14 cellular contexts compared by ENCODE assay signal in the genomic region with DNA sequence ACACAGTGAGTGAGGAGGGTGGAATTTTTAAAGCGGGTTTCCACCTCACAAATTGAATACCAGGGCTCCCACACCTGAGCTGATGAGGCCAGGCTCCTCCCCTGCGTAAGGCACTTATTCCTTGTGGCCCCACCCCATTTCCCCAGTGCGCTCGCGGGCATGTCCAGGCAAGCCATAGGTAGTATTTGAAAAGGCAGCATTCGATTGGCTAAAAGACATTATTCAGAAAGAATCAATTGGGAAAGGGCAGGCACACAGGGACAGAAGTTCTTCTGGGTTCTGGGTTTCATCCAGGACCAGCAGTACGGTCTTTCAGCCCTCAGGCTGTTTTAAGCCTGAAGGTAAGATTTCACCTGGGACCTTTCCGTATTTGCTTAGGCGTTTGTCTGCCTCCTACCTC.
"Had no signal": no experiment of that assay in that cellular context is flagged by ENCODE, and none has a peak within 500 bp of the region (broad histone marks: within the 10 kb centered on the region; RNA-seq: fewer than 3 reads in every experiment).

No MANE protein-coding gene starts in this region.

- H3K4me3 ChIP-seq: ascending aorta, cardiac muscle cell, heart left ventricle, suprapubic skin had no signal

- DNase-seq: activated CD4-positive, alpha-beta memory T cell treated with anti-CD3 and anti-CD28 coated beads for 36 hours; activated CD8-positive, alpha-beta memory T cell treated with anti-CD3 and anti-CD28 coated beads, Interleukin-2, amount 50 U/mL, for 48 hours; activated naive CD4-positive, alpha-beta T cell treated with Interleukin-2 at 50 U/mL for 16 hours; activated naive CD8-positive, alpha-beta T cell treated with anti-CD3 and anti-CD28 coated beads, Interleukin-2, amount 50 U/mL, for 24 hours; foreskin keratinocyte; heart left ventricle; stimulated activated CD4-positive, alpha-beta T cell treated with anti-CD3 and anti-CD28 coated beads, Interleukin-4, amount 100 ng/mL, for 1 hour; stimulated activated CD8-positive, alpha-beta memory T cell treated with anti-CD3 and anti-CD28 coated beads, Interleukin-4, amount 100 ng/mL, for 48 hours; stimulated activated naive CD8-positive, alpha-beta T cell treated with anti-CD3 and anti-CD28 coated beads, Interleukin-15, Interleukin-2, amounts not matched to agents 100 U/mL and 50 U/mL, for 24 hours had no signal

- H3K9me3 Mint-ChIP-seq: activated CD4-positive, alpha-beta memory T cell treated with anti-CD3 and anti-CD28 coated beads for 36 hours; activated naive CD8-positive, alpha-beta T cell treated with anti-CD3 and anti-CD28 coated beads, Interleukin-2, amount 50 U/mL, for 24 hours; nephron; T-helper 2 cell treated with Interferon-gamma antibody and Interleukin-4, amounts not matched to agents 5 μg/mL and 100 μg/mL, for 36 hours had no signal

- H3K4me3 Mint-ChIP-seq: activated CD4-positive, alpha-beta memory T cell treated with anti-CD3 and anti-CD28 coated beads for 36 hours; activated naive CD8-positive, alpha-beta T cell treated with anti-CD3 and anti-CD28 coated beads, Interleukin-2, amount 50 U/mL, for 24 hours; nephron; T-helper 2 cell treated with Interferon-gamma antibody and Interleukin-4, amounts not matched to agents 5 μg/mL and 100 μg/mL, for 36 hours had no signal

- H3K27me3 ChIP-seq: ascending aorta, cardiac muscle cell, foreskin keratinocyte, heart left ventricle, suprapubic skin had no signal

- H3K27ac ChIP-seq: ascending aorta, cardiac muscle cell, foreskin keratinocyte, heart left ventricle, suprapubic skin had no signal

- H3K4me1 ChIP-seq: ascending aorta, foreskin keratinocyte, heart left ventricle, suprapubic skin had no signal

- ATAC-seq: activated naive CD8-positive, alpha-beta T cell treated with anti-CD3 and anti-CD28 coated beads, Interleukin-2, amount 50 U/mL, for 24 hours; foreskin keratinocyte; heart left ventricle; stimulated activated naive CD8-positive, alpha-beta T cell treated with anti-CD3 and anti-CD28 coated beads, Interleukin-15, Interleukin-2, amounts not matched to agents 100 U/mL and 50 U/mL, for 24 hours had no signal

- H3K9me3 ChIP-seq: ascending aorta, heart left ventricle, suprapubic skin had no signal

- H3K4me1 Mint-ChIP-seq: activated naive CD8-positive, alpha-beta T cell treated with anti-CD3 and anti-CD28 coated beads, Interleukin-2, amount 50 U/mL, for 24 hours had no signal

- H3K27ac Mint-ChIP-seq: activated CD4-positive, alpha-beta memory T cell treated with anti-CD3 and anti-CD28 coated beads for 36 hours; activated naive CD8-positive, alpha-beta T cell treated with anti-CD3 and anti-CD28 coated beads, Interleukin-2, amount 50 U/mL, for 24 hours; nephron; T-helper 2 cell treated with Interferon-gamma antibody and Interleukin-4, amounts not matched to agents 5 μg/mL and 100 μg/mL, for 36 hours had no signal

- H3K36me3 ChIP-seq: cardiac muscle cell had no signal

- H3K27me3 Mint-ChIP-seq: activated CD4-positive, alpha-beta memory T cell treated with anti-CD3 and anti-CD28 coated beads for 36 hours; activated naive CD8-positive, alpha-beta T cell treated with anti-CD3 and anti-CD28 coated beads, Interleukin-2, amount 50 U/mL, for 24 hours had no signal
